Comparison of ENCODE assay signal across 8 cellular contexts in genomic region chr2:203532957-203533695, GRCh38. TPM values are rescaled to one million over a fixed set of nuclear protein-coding genes. Genes with fewer than 3 reads are reported as not detected.
DNase-seq lines count a peak whose midpoint lies in the region; FAIRE-seq and TF ChIP-seq lines count a peak whose summit lies in the region.

No MANE protein-coding gene starts in this region.

- peak overlapping the region; percentile 71 for H3K27ac Mint-ChIP-seq in mesothelial cell of epicardium

- POLR2A ChIA-PET in BJ (lab: Charles Lee), result no interaction called here

- H3K9me3 Mint-ChIP-seq in mesothelial cell of epicardium, result peaks cover 6% of the 10 kb centered on the region

- no peaks in the 10 kb centered on the region for H3K27me3 ChIP-seq in BJ (ENCODE audit: control insufficient read depth, insufficient read depth, low read length)

- TF ChIP-seq POLR2A in GM12892 (IDR thresholded peaks at IDR 0.05; ENCODE audit: low read depth, low read length), result no peak

- no peaks in the 10 kb centered on the region for H3K27me3 Mint-ChIP-seq in mesothelial cell of epicardium (ENCODE audit: low read depth)

- peak overlapping the region; percentile 99 for H3K4me3 ChIP-seq in BJ (ENCODE audit: low read depth, low read length)

- intact Hi-C loops in posterior cingulate gyrus (cut with DNase I), result no loop called here

- no peaks in the 10 kb centered on the region for H3K36me3 ChIP-seq in BJ (ENCODE audit: control insufficient read depth, insufficient read depth, low read length)

- FAIRE-seq in D721Med (lab: Jason Lieb, UNC), result no peak
- FAIRE-seq in GM12892 (lab: Jason Lieb, UNC), result no peak

- H3K4me3 Mint-ChIP-seq in mesothelial cell of epicardium, result peak overlapping the region; percentile 94

- H3K36me3 Mint-ChIP-seq in mesothelial cell of epicardium, result peaks cover 4% of the 10 kb centered on the region

- no peak for DNase-seq in BJ (ENCODE audit: low read depth)
- DNase-seq in HuH-7.5 (ENCODE audit: low spot score), result peak; percentile 34
- DNase-seq in dedifferentiated amniotic fluid mesenchymal stem cell (ENCODE audit: extremely low spot score), result peak; percentile 50
- no peak for DNase-seq in mesothelial cell of epicardium (ENCODE audit: low spot score in 2 of 2, unreplicated experiment in 2 of 2)
- no peak for DNase-seq in NCI-H2081 (lab: John Stamatoyannopoulos, UW)
- DNase-seq in D721Med (ENCODE audit: insufficient read length, low spot score), result no peak
- no peak for DNase-seq in posterior cingulate gyrus
- DNase-seq in GM12892 (ENCODE audit: insufficient read length), result no peak

- CTCF ChIA-PET in BJ (lab: Yijun Ruan, JAX), result interaction anchor here (1.3 kb wide), 1 partner anchor 82 kb away, joined by 3 read pairs; no protein-coding TSS in a partner anchor

- H3K4me1 Mint-ChIP-seq in mesothelial cell of epicardium, result peaks cover 24% of the 10 kb centered on the region

- TF ChIP-seq CTCF in BJ (IDR thresholded peaks at IDR 0.05; ENCODE audit: insufficient read depth, low read depth, low read length) (no peak), mesothelial cell of epicardium (IDR thresholded peaks at IDR 0.05; ENCODE audit: unreplicated experiment) (no peak), D721Med (IDR thresholded peaks at IDR 0.05; ENCODE audit: insufficient read depth, missing control alignments) (no peak)

RNA-seq across cellular contexts. Expression of gene RAPH1, which starts 2.0 kb away (rescaled TPM):
- polyA plus RNA-seq in BJ (2011; rRNA removed), result 3.3 and 5.6 TPM in 2 replicates
- 10.7 and 16.0 TPM in 2 replicates for polyA minus RNA-seq in BJ (2011; rRNA and poly(A)+ RNA removed)
- 25.2 to 30.3 TPM (median 27.1 TPM) in 3 replicates for total RNA-seq in mesothelial cell of epicardium
- polyA plus RNA-seq in GM12892 (2012; ENCODE audit: missing spikeins), result 0.08 TPM

Comparison
In these comparisons a context has a peak if more than half of its experiments do, and no peak if none do; other contexts are left out.
1. DNase-seq: peak in HuH-7.5 (single experiment) and dedifferentiated amniotic fluid mesenchymal stem cell (single experiment); none in BJ (single experiment), mesothelial cell of epicardium (0 of 2), NCI-H2081 (0 of 2), D721Med (single experiment), posterior cingulate gyrus (0 of 10) and GM12892 (single experiment).